Comparison of ENCODE assay signal across 20 cellular contexts in the genomic region with DNA sequence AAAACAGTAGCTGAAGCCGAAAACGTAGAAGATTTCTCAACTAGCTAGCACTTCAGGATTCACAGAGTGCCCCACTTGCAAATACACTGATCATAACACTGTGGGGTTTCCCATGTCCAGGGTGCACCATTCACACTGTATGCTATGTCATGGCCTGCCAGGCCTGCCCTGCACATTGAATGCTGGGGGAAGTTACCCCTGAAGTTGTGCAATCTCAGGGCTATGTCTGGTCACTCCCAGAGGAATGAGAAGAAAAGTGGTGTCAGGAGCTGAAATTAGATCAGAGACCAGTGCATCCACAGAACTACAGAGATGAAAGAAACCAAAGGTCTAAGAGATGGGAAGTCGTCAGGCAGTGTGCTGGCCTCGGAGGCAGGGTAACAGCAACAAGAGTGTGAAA.
DNase-seq lines count a peak whose midpoint lies in the region; ATAC-seq lines count a peak whose summit lies in the region.
"Had no signal": no experiment of that assay in that cellular context is flagged by ENCODE, and none has a peak within 500 bp of the region (broad histone marks: within the 10 kb centered on the region; RNA-seq: fewer than 3 reads in every experiment).

No MANE protein-coding gene starts in this region.

- H3K4me3 Mint-ChIP-seq in naive thymus-derived CD4-positive, alpha-beta T cell: no peak overlapping the region
- H3K4me3 Mint-ChIP-seq: CD4-positive, alpha-beta T cell had no signal

- peaks cover 5 to 21% (median 13%) of the 10 kb centered on the region in 11 experiments; a peak in 14 of 22 replicates for H3K9me3 ChIP-seq in BLaER1 treated with 17β-estradiol and CSF1 and Interleukin-3, amounts not matched to agents 10 nM and 100 nM (replicated peaks in 1 of 11)
- peaks cover 0 to 5% (median 0%) of the 10 kb centered on the region in 3 experiments for H3K9me3 ChIP-seq in naive thymus-derived CD4-positive, alpha-beta T cell (ENCODE audit: control insufficient read depth in 2 of 3, low read length in 3 of 3)
- H3K9me3 ChIP-seq: BE2C had no signal

- no peaks in the 10 kb centered on the region for H3K36me3 ChIP-seq in BLaER1 treated with 17β-estradiol and CSF1 and Interleukin-3, amounts not matched to agents 10 nM and 100 nM
- H3K36me3 ChIP-seq in naive thymus-derived CD4-positive, alpha-beta T cell (ENCODE audit: control insufficient read depth in 2 of 3, insufficient read depth in 3 of 3, low read length in 3 of 3): no peaks in the 10 kb centered on the region
- H3K36me3 ChIP-seq: BE2C had no signal

- POLR2A ChIA-PET in naive thymus-derived CD4-positive, alpha-beta T cell (lab: Charles Lee): no interaction called here

- CTCF ChIA-PET in naive thymus-derived CD4-positive, alpha-beta T cell (lab: Charles Lee): no interaction called here

- H3K27ac ChIP-seq in BLaER1 treated with 17β-estradiol and CSF1 and Interleukin-3, amounts not matched to agents 10 nM and 100 nM: no peak overlapping the region
- no peak overlapping the region for H3K27ac ChIP-seq in naive thymus-derived CD4-positive, alpha-beta T cell (ENCODE audit: low read depth, low read length)
- H3K27ac ChIP-seq: RWPE1 had no signal

- H3K9ac ChIP-seq in BLaER1 treated with 17β-estradiol and CSF1 and Interleukin-3, amounts not matched to agents 10 nM and 100 nM: no peak overlapping the region

- ATAC-seq in GM21526 (IDR thresholded peaks at IDR 0.05; ENCODE audit: low FRiP score, unreplicated experiment): peak; percentile 26
- ATAC-seq in HG03432 (IDR thresholded peaks at IDR 0.05; ENCODE audit: unreplicated experiment): peak; percentile 26
- ATAC-seq in naive thymus-derived CD4-positive, alpha-beta T cell: peak; percentile 24
- ATAC-seq in GM21360 (IDR thresholded peaks at IDR 0.05; ENCODE audit: unreplicated experiment): no peak
- no peak for ATAC-seq in Right ventricle myocardium inferior
- no peak for ATAC-seq in HG02763 (IDR thresholded peaks at IDR 0.05; ENCODE audit: unreplicated experiment)
- ATAC-seq: HCT116 had no signal

- H3K9me3 Mint-ChIP-seq in naive thymus-derived CD4-positive, alpha-beta T cell: peaks cover 2 to 28% (median 7%) of the 10 kb centered on the region in 11 donors

- no peak for DNase-seq in naive thymus-derived CD4-positive, alpha-beta T cell
- no peak for DNase-seq in Right ventricle myocardium inferior (ENCODE audit: missing footprints)
- DNase-seq: BE2C; Calu3; CD4-positive, alpha-beta T cell; GOT3; NCI-H1105 treated with DMSO at 0.1 percent for 48 hours; NCI-H1694; NCI-H510A; NCI-H748 treated with DMSO at 0.1 percent for 48 hours; OCI-M1; T-helper 1 cell had no signal

- no peaks in the 10 kb centered on the region for H4K20me1 ChIP-seq in BLaER1 treated with 17β-estradiol and CSF1 and Interleukin-3, amounts not matched to agents 10 nM and 100 nM

- H3K4me1 ChIP-seq in BLaER1 treated with 17β-estradiol and CSF1 and Interleukin-3, amounts not matched to agents 10 nM and 100 nM: peaks cover 6 to 10% (median 9%) of the 10 kb centered on the region in 10 experiments; a peak in 16 of 20 replicates
- H3K4me1 ChIP-seq in naive thymus-derived CD4-positive, alpha-beta T cell (ENCODE audit: control insufficient read depth in 2 of 2, insufficient read depth in 2 of 2, low read length in 2 of 2): no peaks in the 10 kb centered on the region
- H3K4me1 ChIP-seq: BE2C had no signal

- no peaks in the 10 kb centered on the region for H3K27me3 ChIP-seq in BLaER1 treated with 17β-estradiol and CSF1 and Interleukin-3, amounts not matched to agents 10 nM and 100 nM
- H3K27me3 ChIP-seq in naive thymus-derived CD4-positive, alpha-beta T cell (ENCODE audit: control insufficient read depth in 2 of 2, insufficient read depth in 2 of 2, low read length in 2 of 2): no peaks in the 10 kb centered on the region
- H3K27me3 ChIP-seq: BE2C had no signal

- H3K4me1 Mint-ChIP-seq in naive thymus-derived CD4-positive, alpha-beta T cell: no peaks in the 10 kb centered on the region

- no peak overlapping the region for H3K27ac Mint-ChIP-seq in naive thymus-derived CD4-positive, alpha-beta T cell
- H3K27ac Mint-ChIP-seq: CD4-positive, alpha-beta T cell had no signal

- peaks cover 0 to 10% (median 0%) of the 10 kb centered on the region in 5 donors for H3K36me3 Mint-ChIP-seq in naive thymus-derived CD4-positive, alpha-beta T cell

- intact Hi-C loops in naive thymus-derived CD4-positive, alpha-beta T cell (cut with micrococcal nuclease): no loop called here
- intact Hi-C loops in Right ventricle myocardium inferior (cut with DNase I): no loop called here

- H3K27me3 Mint-ChIP-seq in naive thymus-derived CD4-positive, alpha-beta T cell: peaks cover 0 to 47% (median 24%) of the 10 kb centered on the region in 5 donors

- H3K4me2 ChIP-seq in BLaER1 treated with 17β-estradiol and CSF1 and Interleukin-3, amounts not matched to agents 10 nM and 100 nM: peak overlapping the region; percentile 1 to 63 (median 34); a peak in 16 of 22 replicates

- H3K4me3 ChIP-seq in BLaER1 treated with 17β-estradiol and CSF1 and Interleukin-3, amounts not matched to agents 10 nM and 100 nM: no peak overlapping the region
- no peak overlapping the region for H3K4me3 ChIP-seq in naive thymus-derived CD4-positive, alpha-beta T cell (ENCODE audit: low read length)
- H3K4me3 ChIP-seq: K562 had no signal

Comparison
In these comparisons a context has a peak if more than half of its experiments do, and no peak if none do; other contexts are left out.
1. ATAC-seq: peak in GM21526 (single experiment), HG03432 (single experiment) and naive thymus-derived CD4-positive, alpha-beta T cell (single experiment); none in GM21360 (single experiment), Right ventricle myocardium inferior (single experiment) and HG02763 (single experiment).